Comparison of ENCODE assay signal across 8 cellular contexts in the genomic region with DNA sequence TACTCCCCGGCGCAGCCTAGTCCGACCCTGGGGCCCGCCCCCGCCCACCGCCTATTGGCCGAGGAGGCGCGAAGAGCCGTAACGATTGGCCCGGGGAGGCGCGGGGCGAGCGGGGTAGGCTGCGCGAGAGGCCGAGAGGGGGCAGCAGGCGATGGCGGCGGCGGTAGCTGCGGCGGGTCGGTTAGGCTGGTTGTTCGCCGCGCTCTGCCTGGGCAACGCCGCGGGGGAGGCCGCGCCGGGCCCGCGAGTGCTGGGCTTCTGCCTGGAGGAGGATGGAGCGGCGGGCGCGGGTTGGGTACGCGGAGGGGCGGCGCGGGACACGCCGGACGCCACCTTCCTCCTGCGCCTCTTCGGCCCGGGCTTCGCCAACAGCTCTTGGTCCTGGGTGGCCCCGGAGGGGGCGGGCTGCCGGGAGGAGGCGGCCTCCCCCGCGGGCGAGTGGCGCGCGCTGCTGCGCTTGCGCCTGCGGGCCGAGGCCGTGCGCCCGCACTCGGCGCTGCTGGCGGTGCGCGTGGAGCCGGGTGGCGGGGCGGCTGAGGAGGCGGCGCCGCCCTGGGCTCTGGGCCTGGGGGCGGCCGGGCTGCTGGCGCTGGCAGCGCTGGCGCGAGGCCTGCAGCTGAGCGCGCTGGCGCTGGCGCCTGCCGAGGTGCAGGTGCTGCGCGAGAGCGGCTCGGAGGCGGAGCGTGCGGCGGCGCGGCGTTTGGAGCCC. TPM values are rescaled to one million over a fixed set of nuclear protein-coding genes. Genes with fewer than 3 reads are reported as not detected.
DNase-seq lines count a peak whose midpoint lies in the region; ATAC-seq and TF ChIP-seq lines count a peak whose summit lies in the region.

TSS of gene CNNM3 (plus strand) at position 142 of the 709 bp plus-strand sequence. CDS start at position 152, 10 bp downstream.

- intact Hi-C loops in sciatic nerve (cut with DNase I): loop anchor here (10.0 kb wide), 1 partner anchor 49 kb away; no protein-coding TSS in a partner anchor

- DNase-seq in A172 (ENCODE audit: low spot score) (peak; percentile 78), NCI-H2081 treated with DMSO at 0.1 percent for 48 hours (lab: John Stamatoyannopoulos, UW) (peak; percentile 66), T1000 (lab: John Stamatoyannopoulos, UW) (peak; percentile 88), astrocyte of the spinal cord (ENCODE audit: low read depth, low spot score) (peak; percentile 93), hypothalamus (lab: John Stamatoyannopoulos, UW) (peak; percentile 82 to 98 (median 94)), sciatic nerve (ENCODE audit: low spot score) (peak; percentile 98)

- peak within 1 kb of the TSS; percentile 47 for H3K4me3 ChIP-seq in astrocyte of the spinal cord (ENCODE audit: low read depth, low read length)

- peak; percentile 55 for TF ChIP-seq CTCF in astrocyte of the spinal cord (IDR thresholded peaks at IDR 0.05; ENCODE audit: low read depth, low read length)

- in situ Hi-C loops in astrocyte of the spinal cord (cut with HindIII; ENCODE audit: low sequenced_read_pairs): loop anchor here (25.0 kb wide), 2 partner anchors 129 to 254 kb away; no protein-coding TSS in a partner anchor

- ATAC-seq in GM18520 (IDR thresholded peaks at IDR 0.05; ENCODE audit: unreplicated experiment) (peak; percentile 66), HG03060 (IDR thresholded peaks at IDR 0.05; ENCODE audit: low read depth, unreplicated experiment) (peak; percentile 54), sciatic nerve (peak; percentile 97)

RNA-seq across cellular contexts. Expression of gene CNNM3, which starts in this region (rescaled TPM):
- 5.5 and 7.1 TPM in 2 replicates for total RNA-seq in A172 (2014; rRNA removed; shearing (Covaris generic))
- total RNA-seq in sciatic nerve: 26.4 TPM

Comparison
In these comparisons a context has a peak if more than half of its experiments do, and no peak if none do; other contexts are left out.
1. Peak in every context shown above with its lines: DNase-seq, ATAC-seq and H3K4me3 ChIP-seq.